In genomic region chr12:38653650-38654049, GRCh38 we compare ENCODE assay signal across 10 cellular contexts.
"Had no signal": no experiment of that assay in that cellular context is flagged by ENCODE, and none has a peak within 500 bp of the region (broad histone marks: within the 10 kb centered on the region; RNA-seq: fewer than 3 reads in every experiment).

No MANE protein-coding gene starts in this region.

- H3K36me3 ChIP-seq: HAP-1 had no signal

- H3K27ac ChIP-seq: GM23248 had no signal

- ATAC-seq: HCT116, K562 had no signal

- H2AFZ ChIP-seq: GM23248 had no signal

- H3K4me1 ChIP-seq: HAP-1 had no signal

- H3K9me3 ChIP-seq: HAP-1 had no signal

- FAIRE-seq: HTR-8/SVneo, K562 had no signal

- H3K4me3 ChIP-seq: GM23248, HAP-1, K562 had no signal

- DNase-seq: GM23248, GOT3, H7, HFFc6, IMR-90, KG1 had no signal

- H3K9ac ChIP-seq: GM23248 had no signal
